20 cellular contexts compared by ENCODE assay signal in genomic region chr10:121442536-121442935, GRCh38.
DNase-seq lines count a peak whose midpoint lies in the region; ATAC-seq, FAIRE-seq and TF ChIP-seq lines count a peak whose summit lies in the region.
"Had no signal": no experiment of that assay in that cellular context is flagged by ENCODE, and none has a peak within 500 bp of the region (broad histone marks: within the 10 kb centered on the region; RNA-seq: fewer than 3 reads in every experiment).

No MANE protein-coding gene starts in this region.

- H3K27ac Mint-ChIP-seq in brain, result peak overlapping the region in 3 of 5 experiments; percentile 22 to 66 (median 56)
- H3K27ac Mint-ChIP-seq: B cell; CD8-positive, alpha-beta T cell had no signal

- H3K9ac ChIP-seq in parathyroid adenoma, result no peak overlapping the region
- H3K9ac ChIP-seq: BLaER1 had no signal

- DNase-seq in left colon, result no peak
- DNase-seq in HTR-8/SVneo (ENCODE audit: insufficient read length, low spot score), result no peak
- no peak for DNase-seq in esophagus squamous epithelium (lab: John Stamatoyannopoulos, UW)
- no peak for DNase-seq in GM10248 (ENCODE audit: extremely low spot score)
- no peak for DNase-seq in NAMALWA (ENCODE audit: low spot score)
- DNase-seq: CD4-positive, CD25-positive, alpha-beta regulatory T cell; CD8-positive, alpha-beta T cell; DMS 273 treated with DMSO at 0.1 percent for 48 hours; DMS79; GF-D8; H7; HCEC 1CT had no signal

- no peaks in the 10 kb centered on the region for H3K79me2 ChIP-seq in parathyroid adenoma

- H3K4me3 ChIP-seq in parathyroid adenoma (ENCODE audit: low read depth, low read length) (no peak overlapping the region), esophagus squamous epithelium (no peak overlapping the region)
- H3K4me3 ChIP-seq: BLaER1 had no signal

- peaks cover 0 to 5% (median 0%) of the 10 kb centered on the region in 5 experiments for H3K9me3 Mint-ChIP-seq in brain
- H3K9me3 Mint-ChIP-seq: CD4-positive, CD25-positive, alpha-beta regulatory T cell; CD8-positive, alpha-beta T cell had no signal

- peak overlapping the region; percentile 61 for H2AFZ ChIP-seq in parathyroid adenoma

- H3K4me3 Mint-ChIP-seq in brain, result no peak overlapping the region
- H3K4me3 Mint-ChIP-seq: B cell; CD4-positive, CD25-positive, alpha-beta regulatory T cell; CD8-positive, alpha-beta T cell had no signal

- H3K27ac ChIP-seq in parathyroid adenoma (no peak overlapping the region), esophagus squamous epithelium (no peak overlapping the region)
- H3K27ac ChIP-seq: BLaER1, C4-2B had no signal

- peaks cover 10% of the 10 kb centered on the region for H3K27me3 Mint-ChIP-seq in brain
- H3K27me3 Mint-ChIP-seq: B cell; CD4-positive, CD25-positive, alpha-beta regulatory T cell had no signal

- ATAC-seq in left colon, result peak; percentile 48
- ATAC-seq: CD8-positive, alpha-beta T cell had no signal

- H3K9me3 ChIP-seq in parathyroid adenoma (ENCODE audit: control insufficient read depth, low read length), result no peaks in the 10 kb centered on the region
- no peaks in the 10 kb centered on the region for H3K9me3 ChIP-seq in esophagus squamous epithelium
- H3K9me3 ChIP-seq: BLaER1 had no signal

- no peaks in the 10 kb centered on the region for H3K27me3 ChIP-seq in parathyroid adenoma (ENCODE audit: control insufficient read depth, insufficient read depth, low read length)
- no peaks in the 10 kb centered on the region for H3K27me3 ChIP-seq in esophagus squamous epithelium
- H3K27me3 ChIP-seq: BLaER1 had no signal

- CTCF ChIA-PET in GM10248 (lab: Yijun Ruan, JAX), result no interaction called here

- H3K36me3 ChIP-seq in parathyroid adenoma (ENCODE audit: control insufficient read depth, insufficient read depth, low read length) (no peaks in the 10 kb centered on the region), esophagus squamous epithelium (no peaks in the 10 kb centered on the region)
- H3K36me3 ChIP-seq: BLaER1 had no signal

- WGBS in esophagus squamous epithelium, 2 donors, result 56 to 61% methylated on average over 2 of the region's 2 CpGs

- H3K4me1 ChIP-seq in parathyroid adenoma (peaks cover 3% of the 10 kb centered on the region), esophagus squamous epithelium (peaks cover 0 to 8% (median 0%) of the 10 kb centered on the region in 3 donors)

- no peak for FAIRE-seq in HTR-8/SVneo (lab: Jason Lieb, UNC)
- FAIRE-seq: D721Med, GM12892, H1 had no signal

- POLR2A ChIA-PET in GM10248 (lab: Yijun Ruan, JAX), result no interaction called here

- intact Hi-C loops in left colon (cut with DNase I, micrococcal nuclease), result no loop called here
- intact Hi-C loops in esophagus squamous epithelium (cut with DNase I), result no loop called here

- H3K4me1 Mint-ChIP-seq in brain, result peaks cover 26% of the 10 kb centered on the region
- H3K4me1 Mint-ChIP-seq: B cell; CD4-positive, CD25-positive, alpha-beta regulatory T cell had no signal

- H3K4me2 ChIP-seq in parathyroid adenoma (ENCODE audit: low read length), result no peak overlapping the region
- H3K4me2 ChIP-seq: BLaER1 had no signal

- TF ChIP-seq POLR2A in esophagus squamous epithelium (IDR thresholded peaks at IDR 0.05), result no peak

- no peaks in the 10 kb centered on the region for H3K36me3 Mint-ChIP-seq in brain
- H3K36me3 Mint-ChIP-seq: CD4-positive, CD25-positive, alpha-beta regulatory T cell; CD8-positive, alpha-beta T cell had no signal

- TF ChIP-seq CTCF in brain (conservative IDR thresholded peaks at IDR 0.05) (no peak), parathyroid adenoma (IDR thresholded peaks at IDR 0.05) (no peak), esophagus squamous epithelium (IDR thresholded peaks at IDR 0.05) (no peak), GM10248 (IDR thresholded peaks at IDR 0.05; ENCODE audit: control extremely low read depth, extremely low read depth, low read depth, missing control alignments) (no peak)
